ENCODE assay signal across 1 cellular context in genomic region chr1:12604114-12604874, GRCh38.
TF ChIP-seq lines count a peak whose summit lies in the region.

No MANE protein-coding gene starts in this region.

TF ChIP-seq in K562, 482 proteins besides CTCF, POLR2A, EP300 and RAD21 (continued from another document and continues in another):
- TF ChIP-seq ZNF318 (IDR thresholded peaks at IDR 0.05; ENCODE audit: borderline replicate concordance in 1 of 2, low read depth in 1 of 2) (peak in 1 of 2 experiments; percentile 81; a peak in 2 of 4 replicates), SMAD3 (CRISPR knock-in tag; conservative IDR thresholded peaks at IDR 0.05) (peak; percentile 86), ZNF449 (CRISPR knock-in tag; IDR thresholded peaks at IDR 0.05) (no peak), NEUROD1 (IDR thresholded peaks at IDR 0.05; ENCODE audit: borderline replicate concordance, low read depth, low read length, partially characterized antibody) (peak; percentile 94), MAFG (tag; conservative IDR thresholded peaks at IDR 0.05) (peak; percentile 65), MAFK (IDR thresholded peaks at IDR 0.05; ENCODE audit: low read length) (peak; percentile 64), ZNF592 (IDR thresholded peaks at IDR 0.05) (peak; percentile 83), NBN (IDR thresholded peaks at IDR 0.05; ENCODE audit: low read depth) (peak; percentile 95), SMARCE1 (IDR thresholded peaks at IDR 0.05) (peak; percentile 99), GATAD2A (IDR thresholded peaks at IDR 0.05) (peak; percentile 65; the same call in 1 of the 2 replicates), SMAD1 (IDR thresholded peaks at IDR 0.05; ENCODE audit: low read depth, low read length, partially characterized antibody) (peak; percentile 93), MEIS2 (IDR thresholded peaks at IDR 0.05; ENCODE audit: partially characterized antibody) (peak; percentile 84), ILK (tag; IDR thresholded peaks at IDR 0.05; ENCODE audit: borderline replicate concordance, low read depth) (no peak), MECOM (CRISPR knock-in tag; IDR thresholded peaks at IDR 0.05) (no peak), KLF10 (CRISPR knock-in tag; IDR thresholded peaks at IDR 0.05) (no peak), ZNF668 (CRISPR knock-in tag; IDR thresholded peaks at IDR 0.05) (no peak), HDAC2 (IDR thresholded peaks at IDR 0.05) (peak; percentile 100), ZNF707 (CRISPR knock-in tag; conservative IDR thresholded peaks at IDR 0.05) (no peak), ZBTB11 (CRISPR knock-in tag; IDR thresholded peaks at IDR 0.05) (peak in 1 of 3 experiments; percentile 57; a peak in 2 of 6 replicates), YY1 (IDR thresholded peaks at IDR 0.05; ENCODE audit: borderline replicate concordance in 1 of 3, control insufficient read depth in 1 of 3, extremely low read depth in 1 of 3, insufficient read depth in 3 of 3, insufficient read length in 1 of 3, insufficient replicate concordance in 2 of 3, low read depth in 1 of 3, low read length in 2 of 3) (peak in 2 of 3 experiments; percentile 23 to 69), NFRKB (IDR thresholded peaks at IDR 0.05; ENCODE audit: low read depth) (0 out of 2 replicates have a peak, but pooled peaks have one; percentile 23), ZBTB33 (CRISPR knock-in tag; IDR thresholded peaks at IDR 0.05) (peak; percentile 69; the same call in 1 of the 2 replicates), CHD1 (IDR thresholded peaks at IDR 0.05; ENCODE audit: low read length) (no peak), ZNF3 (CRISPR knock-in tag; IDR thresholded peaks at IDR 0.05) (no peak), DIDO1 (tag; IDR thresholded peaks at IDR 0.05; ENCODE audit: low read depth) (no peak), PHF21A (IDR thresholded peaks at IDR 0.05; ENCODE audit: borderline replicate concordance, low read depth) (peak; percentile 92), SMAD2 (IDR thresholded peaks at IDR 0.05; ENCODE audit: low read depth, low read length) (no peak), ZNF224 (CRISPR knock-in tag; IDR thresholded peaks at IDR 0.05) (no peak), L3MBTL2 (IDR thresholded peaks at IDR 0.05) (peak; percentile 50; the same call in 1 of the 2 replicates), ETV5 (CRISPR knock-in tag; IDR thresholded peaks at IDR 0.05; ENCODE audit: low read depth) (peak; percentile 100), HLTF (IDR thresholded peaks at IDR 0.05) (no peak; the same call in 1 of the 2 replicates), NUFIP1 (IDR thresholded peaks at IDR 0.05; ENCODE audit: partially characterized antibody) (peak; percentile 78), IFI16 (CRISPR knock-in tag; IDR thresholded peaks at IDR 0.05) (no peak), C11orf30 (IDR thresholded peaks at IDR 0.05; ENCODE audit: low read depth) (peak; percentile 76), FOXP1 (CRISPR knock-in tag; IDR thresholded peaks at IDR 0.05) (peak; percentile 98), IRF9 (tag; IDR thresholded peaks at IDR 0.05) (0 out of 2 replicates have a peak, but pooled peaks have one; percentile 27), LCOR (CRISPR knock-in tag; IDR thresholded peaks at IDR 0.05) (peak; percentile 93), ZNF551 (CRISPR knock-in tag; IDR thresholded peaks at IDR 0.05) (peak; percentile 32; the same call in 1 of the 2 replicates), NFATC3 (IDR thresholded peaks at IDR 0.05) (peak; percentile 75; the same call in 1 of the 2 replicates), HDAC8 (tag; IDR thresholded peaks at IDR 0.05) (peak; percentile 27; the same call in 1 of the 2 replicates)
